In genomic region chr2:36695746-36696415, GRCh38 we compare ENCODE assay signal across 1 cellular context.
TF ChIP-seq lines count a peak whose summit lies in the region.

No MANE protein-coding gene starts in this region.

TF ChIP-seq in WTC11, 78 proteins besides CTCF, POLR2A, EP300 and RAD21 (continued from another document):
- TF ChIP-seq AFF4 (CRISPR knock-in tag; IDR thresholded peaks at IDR 0.05; ENCODE audit: borderline replicate concordance) (no peak), STAT6 (CRISPR knock-in tag; conservative IDR thresholded peaks at IDR 0.05; ENCODE audit: low read depth) (no peak), JAZF1 (CRISPR knock-in tag; IDR thresholded peaks at IDR 0.05) (no peak), ETV6 (CRISPR knock-in tag; IDR thresholded peaks at IDR 0.05) (no peak), ELF4 (CRISPR knock-in tag; IDR thresholded peaks at IDR 0.05; ENCODE audit: low read depth) (no peak), SMAD3 (CRISPR knock-in tag; IDR thresholded peaks at IDR 0.05; ENCODE audit: borderline replicate concordance) (no peak), JUN (CRISPR knock-in tag; IDR thresholded peaks at IDR 0.05) (no peak), ARID4B (CRISPR knock-in tag; IDR thresholded peaks at IDR 0.05; ENCODE audit: borderline replicate concordance) (no peak), TCF7 (CRISPR knock-in tag; IDR thresholded peaks at IDR 0.05; ENCODE audit: low read depth) (no peak), KAT7 (CRISPR knock-in tag; IDR thresholded peaks at IDR 0.05; ENCODE audit: borderline replicate concordance) (no peak), GRHL2 (CRISPR knock-in tag; IDR thresholded peaks at IDR 0.05; ENCODE audit: insufficient replicate concordance, severe bottlenecking) (no peak), ZNF425 (CRISPR knock-in tag; conservative IDR thresholded peaks at IDR 0.05) (no peak), ZNF396 (CRISPR knock-in tag; IDR thresholded peaks at IDR 0.05; ENCODE audit: borderline replicate concordance) (no peak), IRF2 (CRISPR knock-in tag; IDR thresholded peaks at IDR 0.05; ENCODE audit: borderline replicate concordance, low read depth) (no peak)
